In the genomic region with DNA sequence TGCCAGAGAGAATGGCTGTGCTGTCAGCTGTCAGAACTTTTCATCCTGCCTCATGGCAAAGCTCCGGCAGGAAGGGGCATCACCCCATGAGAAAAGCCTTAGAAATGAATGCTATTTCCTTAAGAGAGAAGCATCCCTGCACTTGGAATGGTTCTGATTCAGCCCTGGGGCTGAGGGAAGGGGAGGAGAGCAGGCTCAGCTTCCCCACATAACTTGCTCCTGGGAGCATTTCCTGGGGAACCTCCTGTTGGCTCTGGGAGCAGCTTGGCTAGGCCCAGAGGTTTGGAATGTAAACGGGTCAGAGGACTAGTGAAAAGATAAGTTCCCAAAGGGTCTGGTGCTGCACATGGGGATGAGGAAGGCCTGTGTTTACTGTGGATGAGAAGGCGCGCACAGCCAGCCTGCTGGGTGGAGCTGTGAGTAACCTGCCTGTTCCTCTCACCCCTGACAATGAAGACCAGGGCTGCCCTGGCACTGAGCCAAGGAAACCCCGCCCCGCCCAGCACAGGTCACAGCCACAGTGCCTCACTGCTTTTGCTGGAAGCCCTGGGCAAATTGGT, we compare ENCODE assay signal across 1 cellular context.
TF ChIP-seq lines count a peak whose summit lies in the region.

No MANE protein-coding gene starts in this region.

TF ChIP-seq in SK-N-SH, 30 proteins besides CTCF, POLR2A, EP300 and RAD21 (continued from another document):
- TF ChIP-seq, protein P1, sequence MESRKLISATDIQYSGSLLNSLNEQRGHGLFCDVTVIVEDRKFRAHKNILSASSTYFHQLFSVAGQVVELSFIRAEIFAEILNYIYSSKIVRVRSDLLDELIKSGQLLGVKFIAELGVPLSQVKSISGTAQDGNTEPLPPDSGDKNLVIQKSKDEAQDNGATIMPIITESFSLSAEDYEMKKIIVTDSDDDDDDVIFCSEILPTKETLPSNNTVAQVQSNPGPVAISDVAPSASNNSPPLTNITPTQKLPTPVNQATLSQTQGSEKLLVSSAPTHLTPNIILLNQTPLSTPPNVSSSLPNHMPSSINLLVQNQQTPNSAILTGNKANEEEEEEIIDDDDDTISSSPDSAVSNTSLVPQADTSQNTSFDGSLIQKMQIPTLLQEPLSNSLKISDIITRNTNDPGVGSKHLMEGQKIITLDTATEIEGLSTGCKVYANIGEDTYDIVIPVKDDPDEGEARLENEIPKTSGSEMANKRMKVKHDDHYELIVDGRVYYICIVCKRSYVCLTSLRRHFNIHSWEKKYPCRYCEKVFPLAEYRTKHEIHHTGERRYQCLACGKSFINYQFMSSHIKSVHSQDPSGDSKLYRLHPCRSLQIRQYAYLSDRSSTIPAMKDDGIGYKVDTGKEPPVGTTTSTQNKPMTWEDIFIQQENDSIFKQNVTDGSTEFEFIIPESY (IDR thresholded peaks at IDR 0.05; ENCODE audit: borderline replicate concordance, low read depth) = no peak
- TF ChIP-seq, protein P2, sequence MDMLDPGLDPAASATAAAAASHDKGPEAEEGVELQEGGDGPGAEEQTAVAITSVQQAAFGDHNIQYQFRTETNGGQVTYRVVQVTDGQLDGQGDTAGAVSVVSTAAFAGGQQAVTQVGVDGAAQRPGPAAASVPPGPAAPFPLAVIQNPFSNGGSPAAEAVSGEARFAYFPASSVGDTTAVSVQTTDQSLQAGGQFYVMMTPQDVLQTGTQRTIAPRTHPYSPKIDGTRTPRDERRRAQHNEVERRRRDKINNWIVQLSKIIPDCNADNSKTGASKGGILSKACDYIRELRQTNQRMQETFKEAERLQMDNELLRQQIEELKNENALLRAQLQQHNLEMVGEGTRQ (IDR thresholded peaks at IDR 0.05; ENCODE audit: borderline replicate concordance, low read depth, low read length) = no peak
- no peak for TF ChIP-seq EZH2phosphoT487 (IDR thresholded peaks at IDR 0.05; ENCODE audit: borderline replicate concordance, low read depth)
- TF ChIP-seq, protein P3, sequence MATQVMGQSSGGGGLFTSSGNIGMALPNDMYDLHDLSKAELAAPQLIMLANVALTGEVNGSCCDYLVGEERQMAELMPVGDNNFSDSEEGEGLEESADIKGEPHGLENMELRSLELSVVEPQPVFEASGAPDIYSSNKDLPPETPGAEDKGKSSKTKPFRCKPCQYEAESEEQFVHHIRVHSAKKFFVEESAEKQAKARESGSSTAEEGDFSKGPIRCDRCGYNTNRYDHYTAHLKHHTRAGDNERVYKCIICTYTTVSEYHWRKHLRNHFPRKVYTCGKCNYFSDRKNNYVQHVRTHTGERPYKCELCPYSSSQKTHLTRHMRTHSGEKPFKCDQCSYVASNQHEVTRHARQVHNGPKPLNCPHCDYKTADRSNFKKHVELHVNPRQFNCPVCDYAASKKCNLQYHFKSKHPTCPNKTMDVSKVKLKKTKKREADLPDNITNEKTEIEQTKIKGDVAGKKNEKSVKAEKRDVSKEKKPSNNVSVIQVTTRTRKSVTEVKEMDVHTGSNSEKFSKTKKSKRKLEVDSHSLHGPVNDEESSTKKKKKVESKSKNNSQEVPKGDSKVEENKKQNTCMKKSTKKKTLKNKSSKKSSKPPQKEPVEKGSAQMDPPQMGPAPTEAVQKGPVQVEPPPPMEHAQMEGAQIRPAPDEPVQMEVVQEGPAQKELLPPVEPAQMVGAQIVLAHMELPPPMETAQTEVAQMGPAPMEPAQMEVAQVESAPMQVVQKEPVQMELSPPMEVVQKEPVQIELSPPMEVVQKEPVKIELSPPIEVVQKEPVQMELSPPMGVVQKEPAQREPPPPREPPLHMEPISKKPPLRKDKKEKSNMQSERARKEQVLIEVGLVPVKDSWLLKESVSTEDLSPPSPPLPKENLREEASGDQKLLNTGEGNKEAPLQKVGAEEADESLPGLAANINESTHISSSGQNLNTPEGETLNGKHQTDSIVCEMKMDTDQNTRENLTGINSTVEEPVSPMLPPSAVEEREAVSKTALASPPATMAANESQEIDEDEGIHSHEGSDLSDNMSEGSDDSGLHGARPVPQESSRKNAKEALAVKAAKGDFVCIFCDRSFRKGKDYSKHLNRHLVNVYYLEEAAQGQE (IDR thresholded peaks at IDR 0.05; ENCODE audit: low read depth, low read length) = no peak; the same call in 1 of the 2 replicates
- TF ChIP-seq, protein P4, sequence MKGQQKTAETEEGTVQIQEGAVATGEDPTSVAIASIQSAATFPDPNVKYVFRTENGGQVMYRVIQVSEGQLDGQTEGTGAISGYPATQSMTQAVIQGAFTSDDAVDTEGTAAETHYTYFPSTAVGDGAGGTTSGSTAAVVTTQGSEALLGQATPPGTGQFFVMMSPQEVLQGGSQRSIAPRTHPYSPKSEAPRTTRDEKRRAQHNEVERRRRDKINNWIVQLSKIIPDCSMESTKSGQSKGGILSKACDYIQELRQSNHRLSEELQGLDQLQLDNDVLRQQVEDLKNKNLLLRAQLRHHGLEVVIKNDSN (IDR thresholded peaks at IDR 0.05; ENCODE audit: borderline replicate concordance, low read depth) = no peak
- no peak for TF ChIP-seq NRF1 (IDR thresholded peaks at IDR 0.05; ENCODE audit: low read depth, low read length)
- TF ChIP-seq FOSL2 (IDR thresholded peaks at IDR 0.05; ENCODE audit: borderline replicate concordance, low read depth) = peak; percentile 74; the same call in 1 of the 2 replicates
- no peak for TF ChIP-seq RCOR1 (IDR thresholded peaks at IDR 0.05; ENCODE audit: low read length)
- no peak for TF ChIP-seq CHD2 (IDR thresholded peaks at IDR 0.05; ENCODE audit: low read length, partially characterized antibody)
- TF ChIP-seq, protein P5, sequence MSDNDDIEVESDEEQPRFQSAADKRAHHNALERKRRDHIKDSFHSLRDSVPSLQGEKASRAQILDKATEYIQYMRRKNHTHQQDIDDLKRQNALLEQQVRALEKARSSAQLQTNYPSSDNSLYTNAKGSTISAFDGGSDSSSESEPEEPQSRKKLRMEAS (IDR thresholded peaks at IDR 0.05; ENCODE audit: low read depth) = peak; percentile 71; the same call in 1 of the 2 replicates
- 0 out of 2 replicates have a peak, but pooled peaks have one; percentile 18 for TF ChIP-seq SIN3A (IDR thresholded peaks at IDR 0.05; ENCODE audit: borderline replicate concordance, low read depth, low read length)
- TF ChIP-seq TCF12 (IDR thresholded peaks at IDR 0.05) = peak; percentile 65
